In genomic region chr2:218501665-218502064, GRCh38 we compare ENCODE assay signal across 13 cellular contexts.
A peak's percentile ranks its signal among the peaks of the same experiment; 100 is the strongest.
DNase-seq lines count a peak whose midpoint lies in the region; ATAC-seq and TF ChIP-seq lines count a peak whose summit lies in the region.
"Had no signal": no experiment of that assay in that cellular context is flagged by ENCODE, and none has a peak within 500 bp of the region (broad histone marks: within the 10 kb centered on the region; RNA-seq: fewer than 3 reads in every experiment).

No MANE protein-coding gene starts in this region.

- no peak for TF ChIP-seq CTCF in endothelial cell (IDR thresholded peaks at IDR 0.05; ENCODE audit: unreplicated experiment)
- TF ChIP-seq CTCF in upper lobe of left lung (IDR thresholded peaks at IDR 0.05): no peak

- no peak for TF ChIP-seq POLR2A in upper lobe of left lung (IDR thresholded peaks at IDR 0.05)

- H3K36me3 ChIP-seq in upper lobe of left lung: peaks cover 0 to 26% (median 5%) of the 10 kb centered on the region in 4 donors

- peak overlapping the region; percentile 89 for H3K27ac Mint-ChIP-seq in endothelial cell (ENCODE audit: unreplicated experiment)
- H3K27ac Mint-ChIP-seq in T-helper 2 cell treated with Interferon-gamma antibody and Interleukin-4, amounts not matched to agents 5 μg/mL and 100 μg/mL, for 36 hours: no peak overlapping the region
- H3K27ac Mint-ChIP-seq: stimulated activated naive CD8-positive, alpha-beta T cell treated with anti-CD3 and anti-CD28 coated beads, Interleukin-15, Interleukin-2, amounts not matched to agents 100 ng/mL and 50 ng/mL, for 24 hours had no signal

- no peak for TF ChIP-seq EP300 in upper lobe of left lung (IDR thresholded peaks at IDR 0.05)

- ATAC-seq in right cardiac atrium: peak; percentile 67 to 80
- ATAC-seq in left ventricle myocardium superior: no peak
- peak; percentile 35 to 78 for ATAC-seq in upper lobe of left lung (ENCODE audit: low FRiP score in 2 of 2)

- H3K4me3 ChIP-seq in right cardiac atrium (ENCODE audit: low read length) (no peak overlapping the region), upper lobe of left lung (no peak overlapping the region)
- H3K4me3 ChIP-seq: BLaER1 treated with 17β-estradiol and CSF1 and Interleukin-3, amounts not matched to agents 10 nM and 100 nM; lung had no signal

- H3K27me3 ChIP-seq in right cardiac atrium (ENCODE audit: control insufficient read depth, insufficient read depth) (no peaks in the 10 kb centered on the region), upper lobe of left lung (no peaks in the 10 kb centered on the region)
- H3K27me3 ChIP-seq: BLaER1 treated with 17β-estradiol and CSF1 and Interleukin-3, amounts not matched to agents 10 nM and 100 nM had no signal

- H3K4me3 Mint-ChIP-seq in endothelial cell (ENCODE audit: unreplicated experiment): no peak overlapping the region
- no peak overlapping the region for H3K4me3 Mint-ChIP-seq in T-helper 2 cell treated with Interferon-gamma antibody and Interleukin-4, amounts not matched to agents 5 μg/mL and 100 μg/mL, for 36 hours
- H3K4me3 Mint-ChIP-seq: stimulated activated naive CD8-positive, alpha-beta T cell treated with anti-CD3 and anti-CD28 coated beads, Interleukin-15, Interleukin-2, amounts not matched to agents 100 ng/mL and 50 ng/mL, for 24 hours had no signal

- no peak for DNase-seq in right cardiac atrium
- no peak for DNase-seq in left ventricle myocardium superior
- DNase-seq in endothelial cell (ENCODE audit: low spot score): no peak
- DNase-seq in lung microvascular endothelial cell (ENCODE audit: low read depth in 2 of 2): peak; percentile 2 to 81
- DNase-seq in upper lobe of left lung: no peak
- no peak for DNase-seq in epidermal melanocyte (ENCODE audit: insufficient read length, low spot score)
- DNase-seq in T-helper 2 cell treated with Interferon-gamma antibody and Interleukin-4, amounts not matched to agents 5 μg/mL and 100 μg/mL, for 36 hours (ENCODE audit: low spot score): no peak
- DNase-seq in NCI-H2227 (lab: John Stamatoyannopoulos, UW; ENCODE audit: unreplicated experiment): no peak
- DNase-seq: NCI-H2107, WERI-Rb-1 had no signal

- peaks cover 14% of the 10 kb centered on the region for H3K36me3 Mint-ChIP-seq in endothelial cell (ENCODE audit: low read depth, unreplicated experiment)
- H3K36me3 Mint-ChIP-seq in T-helper 2 cell treated with Interferon-gamma antibody and Interleukin-4, amounts not matched to agents 5 μg/mL and 100 μg/mL, for 36 hours (ENCODE audit: low read depth): peaks cover 30% of the 10 kb centered on the region

- no peaks in the 10 kb centered on the region for H3K27me3 Mint-ChIP-seq in endothelial cell (ENCODE audit: unreplicated experiment)
- H3K27me3 Mint-ChIP-seq in T-helper 2 cell treated with Interferon-gamma antibody and Interleukin-4, amounts not matched to agents 5 μg/mL and 100 μg/mL, for 36 hours (ENCODE audit: low read depth): no peaks in the 10 kb centered on the region
- H3K27me3 Mint-ChIP-seq: stimulated activated naive CD8-positive, alpha-beta T cell treated with anti-CD3 and anti-CD28 coated beads, Interleukin-15, Interleukin-2, amounts not matched to agents 100 ng/mL and 50 ng/mL, for 24 hours had no signal

- peaks cover 27% of the 10 kb centered on the region for H3K4me1 Mint-ChIP-seq in endothelial cell (ENCODE audit: unreplicated experiment)
- peaks cover 7% of the 10 kb centered on the region for H3K4me1 Mint-ChIP-seq in T-helper 2 cell treated with Interferon-gamma antibody and Interleukin-4, amounts not matched to agents 5 μg/mL and 100 μg/mL, for 36 hours (ENCODE audit: low read depth)

- no peaks in the 10 kb centered on the region for H3K4me1 ChIP-seq in right cardiac atrium (ENCODE audit: control insufficient read depth, insufficient read depth, low read length)
- peaks cover 4 to 18% (median 15%) of the 10 kb centered on the region in 4 donors for H3K4me1 ChIP-seq in upper lobe of left lung

- 21% methylated on average over 2 of the region's 2 CpGs for WGBS in right cardiac atrium
- 21 to 23% methylated on average over 2 of the region's 2 CpGs for WGBS in upper lobe of left lung, 2 donors

- H3K9me3 Mint-ChIP-seq in endothelial cell (ENCODE audit: unreplicated experiment): no peaks in the 10 kb centered on the region
- no peaks in the 10 kb centered on the region for H3K9me3 Mint-ChIP-seq in T-helper 2 cell treated with Interferon-gamma antibody and Interleukin-4, amounts not matched to agents 5 μg/mL and 100 μg/mL, for 36 hours
- H3K9me3 Mint-ChIP-seq: stimulated activated naive CD8-positive, alpha-beta T cell treated with anti-CD3 and anti-CD28 coated beads, Interleukin-15, Interleukin-2, amounts not matched to agents 100 ng/mL and 50 ng/mL, for 24 hours had no signal

- intact Hi-C loops in right cardiac atrium (cut with DNase I) (no loop called here), left ventricle myocardium superior (cut with micrococcal nuclease) (no loop called here)

- H3K9me3 ChIP-seq in right cardiac atrium (ENCODE audit: control insufficient read depth, low read length) (no peaks in the 10 kb centered on the region), upper lobe of left lung (no peaks in the 10 kb centered on the region)
- H3K9me3 ChIP-seq: BLaER1 treated with 17β-estradiol and CSF1 and Interleukin-3, amounts not matched to agents 10 nM and 100 nM had no signal

- no peak overlapping the region for H3K27ac ChIP-seq in right cardiac atrium (ENCODE audit: low read length)
- H3K27ac ChIP-seq in upper lobe of left lung: peak overlapping the region; percentile 27 to 78 (median 61)
- H3K27ac ChIP-seq: WERI-Rb-1 had no signal

Comparison
In these comparisons a context has a peak if more than half of its experiments do, and no peak if none do; other contexts are left out.
1. DNase-seq: peak in lung microvascular endothelial cell (2 of 2); none in right cardiac atrium (0 of 3), left ventricle myocardium superior (single experiment), endothelial cell (single experiment), upper lobe of left lung (0 of 2), epidermal melanocyte (single experiment), T-helper 2 cell treated with Interferon-gamma antibody and Interleukin-4, amounts not matched to agents 5 μg/mL and 100 μg/mL, for 36 hours (single experiment) and NCI-H2227 (single experiment).